In the genomic region with DNA sequence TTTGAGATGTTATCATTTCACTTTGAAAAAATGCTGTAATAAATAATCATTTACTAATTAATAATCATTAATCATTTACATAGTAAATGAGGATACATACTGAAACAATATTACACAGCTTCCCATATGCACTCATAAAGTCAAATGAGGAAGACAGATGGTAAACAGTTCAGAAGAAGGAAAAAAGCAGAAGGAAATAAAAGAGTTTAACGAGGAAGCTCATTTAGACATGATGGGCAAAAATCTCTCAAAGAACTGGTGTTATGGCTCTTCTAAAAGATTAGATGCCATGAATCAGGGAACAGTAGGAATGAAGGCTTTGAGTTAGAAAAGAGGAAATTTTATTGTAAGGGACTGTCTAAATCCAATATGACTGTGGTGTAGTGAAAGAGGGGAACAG, we compare ENCODE assay signal across 17 cellular contexts.
"Had no signal": no experiment of that assay in that cellular context is flagged by ENCODE, and none has a peak within 500 bp of the region (broad histone marks: within the 10 kb centered on the region; RNA-seq: fewer than 3 reads in every experiment).

No MANE protein-coding gene starts in this region.

- H3K36me3 ChIP-seq: cardiac muscle cell, left lung, neural progenitor cell, thyroid gland, uterus had no signal

- H3K27ac ChIP-seq: cardiac muscle cell, hepatocyte, left lung, neural progenitor cell, parathyroid adenoma, thyroid gland, uterus had no signal

- H3K4me2 ChIP-seq: hepatocyte, neural progenitor cell had no signal

- H3K4me1 ChIP-seq: left lung, neural progenitor cell, parathyroid adenoma, thyroid gland, uterus had no signal

- FAIRE-seq: colon had no signal

- H3K9me3 ChIP-seq: thyroid gland, uterus had no signal

- H2AFZ ChIP-seq: hepatocyte, neural progenitor cell, parathyroid adenoma had no signal

- H3K4me3 ChIP-seq: cardiac muscle cell, hepatocyte, left lung, neural progenitor cell, thyroid gland, uterus had no signal

- H3K79me2 ChIP-seq: hepatocyte, parathyroid adenoma had no signal

- H3K27me3 ChIP-seq: cardiac muscle cell, hepatocyte, left lung, neural progenitor cell, thyroid gland, uterus had no signal

- DNase-seq: activated CD4-positive, alpha-beta memory T cell treated with anti-CD3 and anti-CD28 coated beads, Interleukin-2, amount 10 ng/mL, durations not matched to agents 7 days and 5 days; activated CD4-positive, alpha-beta T cell treated with anti-CD3 and anti-CD28 coated beads for 4 hours; activated effector memory CD4-positive, alpha-beta T cell treated with Interleukin-2 at 50 U/mL for 16 hours; activated naive CD4-positive, alpha-beta T cell treated with anti-CD3 and anti-CD28 coated beads, Interleukin-2, amount 50 U/mL, for 16 hours; activated T-cell treated with anti-CD3 and anti-CD28 coated beads, Interleukin-2, amount 50 U/mL, for 4 hours; islet precursor cell; left lung; mammary epithelial cell; naive B cell; T1000; thyroid gland; uterus had no signal
